1 cellular context compared by ENCODE assay signal in the genomic region with DNA sequence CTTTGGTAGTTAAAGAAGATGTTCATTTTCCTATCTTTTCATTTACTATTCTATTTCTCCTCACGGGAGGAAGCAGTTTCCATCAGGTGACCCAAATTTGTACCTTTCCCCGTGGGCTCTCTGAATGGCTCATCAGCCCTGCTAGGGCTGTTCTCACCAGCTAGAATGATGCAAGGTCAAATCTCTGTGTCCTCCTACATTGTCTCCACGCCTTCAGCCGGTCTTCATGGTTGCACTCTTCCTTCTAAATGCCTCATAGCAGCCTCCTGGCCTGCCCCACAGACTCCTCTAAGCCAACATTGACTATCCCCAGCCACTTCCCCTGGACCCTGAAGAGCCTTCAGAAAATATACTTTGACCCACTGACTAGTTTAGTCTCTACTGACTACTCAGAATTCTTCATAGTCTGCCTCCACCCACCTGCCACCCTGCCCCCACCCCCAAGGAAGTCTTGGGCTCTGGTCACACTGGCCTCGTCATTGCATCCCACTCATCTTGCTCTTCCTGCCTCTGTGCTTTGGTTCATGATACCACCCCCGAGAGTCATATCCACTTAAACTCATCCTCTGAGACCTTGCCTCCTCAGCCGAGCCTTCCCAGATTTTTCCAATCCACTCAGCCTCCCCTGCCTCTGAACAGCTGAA.
TF ChIP-seq lines count a peak whose summit lies in the region.

No MANE protein-coding gene starts in this region.

TF ChIP-seq in WTC11, 78 proteins besides CTCF, POLR2A, EP300 and RAD21 (continued from another document):
- no peak for TF ChIP-seq AFF4 (CRISPR knock-in tag; IDR thresholded peaks at IDR 0.05; ENCODE audit: borderline replicate concordance)
